ENCODE assay signal across 12 cellular contexts in genomic region chr11:2525166-2525861, GRCh38.
A peak's percentile ranks its signal among the peaks of the same experiment; 100 is the strongest.
DNase-seq lines count a peak whose midpoint lies in the region; ATAC-seq and TF ChIP-seq lines count a peak whose summit lies in the region.
"Had no signal": no experiment of that assay in that cellular context is flagged by ENCODE, and none has a peak within 500 bp of the region (broad histone marks: within the 10 kb centered on the region; RNA-seq: fewer than 3 reads in every experiment).

No MANE protein-coding gene starts in this region.

- no peaks in the 10 kb centered on the region for H4K20me1 ChIP-seq in PC-3 (ENCODE audit: low read length)

- no peak overlapping the region for H3K9ac ChIP-seq in PC-3 (ENCODE audit: low read length)

- H3K4me1 ChIP-seq in ascending aorta (no peaks in the 10 kb centered on the region), upper lobe of left lung (peaks cover 0 to 16% (median 10%) of the 10 kb centered on the region in 4 donors), PC-3 (ENCODE audit: insufficient read depth, low read length) (no peaks in the 10 kb centered on the region)

- no peaks in the 10 kb centered on the region for H3K79me2 ChIP-seq in PC-3 (ENCODE audit: low read length)

- no peak for TF ChIP-seq POLR2A in upper lobe of left lung (IDR thresholded peaks at IDR 0.05)

- WGBS in upper lobe of left lung, 2 donors: 79 to 83% methylated on average over 10 to 17 of the region's 17 CpGs

- TF ChIP-seq CTCF in ascending aorta (IDR thresholded peaks at IDR 0.05) (no peak), upper lobe of left lung (IDR thresholded peaks at IDR 0.05) (no peak), PC-3 (conservative IDR thresholded peaks at IDR 0.05; ENCODE audit: low read depth, low read length) (no peak)

- H3K9me3 ChIP-seq in ascending aorta (no peaks in the 10 kb centered on the region), upper lobe of left lung (no peaks in the 10 kb centered on the region), PC-3 (ENCODE audit: low read length) (no peaks in the 10 kb centered on the region)

- H3F3A ChIP-seq in PC-3 (ENCODE audit: low read length, unreplicated experiment): no peaks in the 10 kb centered on the region

- H2AFZ ChIP-seq in PC-3 (ENCODE audit: low read length): no peak overlapping the region

- intact Hi-C loops in ascending aorta (cut with DNase I): no loop called here
- intact Hi-C loops in PC-3 (cut with micrococcal nuclease): no loop called here

- peak; percentile 25 for DNase-seq in activated naive CD8-positive, alpha-beta T cell treated with anti-CD3 and anti-CD28 coated beads, Interleukin-2, amount 10 ng/mL, durations not matched to agents 7 days and 5 days
- no peak for DNase-seq in activated naive CD8-positive, alpha-beta T cell treated with anti-CD3 and anti-CD28 coated beads, Interleukin-2, amount 50 U/mL, for 24 hours
- DNase-seq in ascending aorta (ENCODE audit: low spot score in 2 of 2) (peak; percentile 7 to 58), mucosa of gallbladder (ENCODE audit: low spot score) (peak; percentile 9), upper lobe of left lung (peak; percentile 12 to 54), PC-3 (no peak), DMS 273 (lab: John Stamatoyannopoulos, UW; ENCODE audit: unreplicated experiment) (no peak)
- DNase-seq in effector CD8-positive, alpha-beta T cell (lab: John Stamatoyannopoulos, UW): no peak
- DNase-seq: NCI-H1417 treated with DMSO at 0.1 percent for 48 hours, nucleus accumbens, T-helper 9 cell had no signal

- H3K9me2 ChIP-seq in PC-3 (replicated peaks; ENCODE audit: low read length): no peaks in the 10 kb centered on the region

- H3K27me3 Mint-ChIP-seq in activated naive CD8-positive, alpha-beta T cell treated with anti-CD3 and anti-CD28 coated beads, Interleukin-2, amount 10 ng/mL, durations not matched to agents 7 days and 5 days: no peaks in the 10 kb centered on the region
- H3K27me3 Mint-ChIP-seq in activated naive CD8-positive, alpha-beta T cell treated with anti-CD3 and anti-CD28 coated beads, Interleukin-2, amount 50 U/mL, for 24 hours: no peaks in the 10 kb centered on the region

- H3K27ac ChIP-seq in ascending aorta: no peak overlapping the region
- H3K27ac ChIP-seq in upper lobe of left lung: no peak overlapping the region
- H3K27ac ChIP-seq in PC-3 (ENCODE audit: low read length): no peak overlapping the region
- H3K27ac ChIP-seq: C4-2B had no signal

- peaks cover 9% of the 10 kb centered on the region for H3K4me1 Mint-ChIP-seq in activated naive CD8-positive, alpha-beta T cell treated with anti-CD3 and anti-CD28 coated beads, Interleukin-2, amount 10 ng/mL, durations not matched to agents 7 days and 5 days
- H3K4me1 Mint-ChIP-seq in activated naive CD8-positive, alpha-beta T cell treated with anti-CD3 and anti-CD28 coated beads, Interleukin-2, amount 50 U/mL, for 24 hours: peaks cover 25% of the 10 kb centered on the region

- no peak overlapping the region for H3K4me3 ChIP-seq in ascending aorta
- H3K4me3 ChIP-seq in upper lobe of left lung: no peak overlapping the region
- no peak overlapping the region for H3K4me3 ChIP-seq in PC-3 (ENCODE audit: low read length)

- H3K36me3 Mint-ChIP-seq in activated naive CD8-positive, alpha-beta T cell treated with anti-CD3 and anti-CD28 coated beads, Interleukin-2, amount 10 ng/mL, durations not matched to agents 7 days and 5 days: no peaks in the 10 kb centered on the region
- H3K36me3 Mint-ChIP-seq in activated naive CD8-positive, alpha-beta T cell treated with anti-CD3 and anti-CD28 coated beads, Interleukin-2, amount 50 U/mL, for 24 hours (ENCODE audit: low read depth): no peaks in the 10 kb centered on the region

- no peak overlapping the region for H3K27ac Mint-ChIP-seq in activated naive CD8-positive, alpha-beta T cell treated with anti-CD3 and anti-CD28 coated beads, Interleukin-2, amount 10 ng/mL, durations not matched to agents 7 days and 5 days
- no peak overlapping the region for H3K27ac Mint-ChIP-seq in activated naive CD8-positive, alpha-beta T cell treated with anti-CD3 and anti-CD28 coated beads, Interleukin-2, amount 50 U/mL, for 24 hours

- H3K9me3 Mint-ChIP-seq in activated naive CD8-positive, alpha-beta T cell treated with anti-CD3 and anti-CD28 coated beads, Interleukin-2, amount 10 ng/mL, durations not matched to agents 7 days and 5 days: no peaks in the 10 kb centered on the region
- H3K9me3 Mint-ChIP-seq in activated naive CD8-positive, alpha-beta T cell treated with anti-CD3 and anti-CD28 coated beads, Interleukin-2, amount 50 U/mL, for 24 hours: no peaks in the 10 kb centered on the region

- POLR2A ChIA-PET in activated naive CD8-positive, alpha-beta T cell treated with anti-CD3 and anti-CD28 coated beads, Interleukin-2, amount 10 ng/mL, durations not matched to agents 7 days and 5 days (lab: Charles Lee): no interaction called here
- POLR2A ChIA-PET in PC-3 (lab: Charles Lee; ENCODE audit: unreplicated experiment): no interaction called here

- H3K36me3 ChIP-seq in ascending aorta (no peaks in the 10 kb centered on the region), upper lobe of left lung (peaks cover 0 to 16% (median 0%) of the 10 kb centered on the region in 4 donors), PC-3 (ENCODE audit: low read depth, low read length) (no peaks in the 10 kb centered on the region)

- TF ChIP-seq EP300 in upper lobe of left lung (IDR thresholded peaks at IDR 0.05): no peak

- H3K27me3 ChIP-seq in ascending aorta: no peaks in the 10 kb centered on the region
- H3K27me3 ChIP-seq in upper lobe of left lung: no peaks in the 10 kb centered on the region
- no peaks in the 10 kb centered on the region for H3K27me3 ChIP-seq in PC-3 (ENCODE audit: low read length)

- CTCF ChIA-PET in PC-3 (lab: Charles Lee): no interaction called here

- H3K4me2 ChIP-seq in PC-3 (ENCODE audit: low read length): no peak overlapping the region

- H3K4me3 Mint-ChIP-seq in activated naive CD8-positive, alpha-beta T cell treated with anti-CD3 and anti-CD28 coated beads, Interleukin-2, amount 10 ng/mL, durations not matched to agents 7 days and 5 days: no peak overlapping the region
- no peak overlapping the region for H3K4me3 Mint-ChIP-seq in activated naive CD8-positive, alpha-beta T cell treated with anti-CD3 and anti-CD28 coated beads, Interleukin-2, amount 50 U/mL, for 24 hours

- BruUV-seq in PC-3 (replicated peaks; lab: Mats Ljungman, UMichigan): no TSS peak

- no peak for ATAC-seq in activated naive CD8-positive, alpha-beta T cell treated with anti-CD3 and anti-CD28 coated beads, Interleukin-2, amount 10 ng/mL, durations not matched to agents 7 days and 5 days (ENCODE audit: low read depth)
- ATAC-seq in activated naive CD8-positive, alpha-beta T cell treated with anti-CD3 and anti-CD28 coated beads, Interleukin-2, amount 50 U/mL, for 24 hours: no peak
- no peak for ATAC-seq in upper lobe of left lung (ENCODE audit: low FRiP score in 2 of 2)
- no peak for ATAC-seq in PC-3

Comparison
In these comparisons a context has a peak if more than half of its experiments do, and no peak if none do; other contexts are left out.
1. DNase-seq: peak in activated naive CD8-positive, alpha-beta T cell treated with anti-CD3 and anti-CD28 coated beads, Interleukin-2, amount 10 ng/mL, durations not matched to agents 7 days and 5 days (single experiment), ascending aorta (2 of 2), mucosa of gallbladder (single experiment) and upper lobe of left lung (2 of 2); none in activated naive CD8-positive, alpha-beta T cell treated with anti-CD3 and anti-CD28 coated beads, Interleukin-2, amount 50 U/mL, for 24 hours (single experiment), PC-3 (single experiment), DMS 273 (single experiment) and effector CD8-positive, alpha-beta T cell (single experiment).